In the genomic region with DNA sequence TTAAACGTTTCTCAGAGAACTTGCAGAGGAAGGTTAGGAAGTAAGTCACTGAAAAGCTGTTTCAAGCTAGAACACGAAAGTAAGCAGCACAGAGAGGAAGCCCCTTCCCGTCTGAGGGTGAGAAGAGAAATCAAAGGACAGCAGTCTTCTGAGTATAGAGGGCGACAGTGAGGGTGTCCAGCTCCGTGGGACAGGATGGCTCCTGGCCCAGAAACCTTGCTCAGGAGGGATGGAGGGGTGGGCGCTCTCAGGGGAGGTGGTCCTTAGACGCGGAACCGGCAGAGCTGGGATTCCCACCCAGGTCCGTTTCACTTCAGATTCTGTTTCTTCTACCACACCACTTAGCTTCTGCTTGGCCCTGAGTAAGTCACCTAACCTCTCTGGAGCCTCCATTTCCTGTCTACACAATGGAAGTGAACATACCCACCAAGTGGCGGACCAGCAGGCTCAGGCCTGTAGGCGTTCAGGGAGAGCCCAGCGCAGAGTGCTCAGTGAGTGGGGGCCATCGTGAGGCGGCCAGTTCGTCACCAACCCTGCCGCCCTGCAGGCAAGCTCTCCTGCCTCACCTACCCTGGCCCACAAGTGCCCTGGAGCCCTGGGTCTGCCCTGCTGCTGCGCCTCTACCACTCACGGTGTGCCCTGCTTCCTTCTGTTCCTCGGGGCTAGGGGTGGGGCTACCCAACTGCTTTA, we compare ENCODE assay signal across 1 cellular context.
TF ChIP-seq lines count a peak whose summit lies in the region.

No MANE protein-coding gene starts in this region.

TF ChIP-seq in endothelial cell of umbilical vein, 7 proteins besides CTCF, POLR2A, EP300 and RAD21:
- no peak for TF ChIP-seq GATA2 (IDR thresholded peaks at IDR 0.05; ENCODE audit: insufficient read depth, insufficient read length, low read depth, low read length)
- no peak for TF ChIP-seq MYC (IDR thresholded peaks at IDR 0.05; ENCODE audit: low read depth, low read length)
- no peak for TF ChIP-seq JUN (IDR thresholded peaks at IDR 0.05; ENCODE audit: borderline replicate concordance, insufficient read depth, insufficient read length, low read depth)
- TF ChIP-seq POLR2AphosphoS5 (IDR thresholded peaks at IDR 0.05; ENCODE audit: insufficient read depth, low read depth, low read length) = no peak
